Comparison of ENCODE assay signal across 8 cellular contexts in the genomic region with DNA sequence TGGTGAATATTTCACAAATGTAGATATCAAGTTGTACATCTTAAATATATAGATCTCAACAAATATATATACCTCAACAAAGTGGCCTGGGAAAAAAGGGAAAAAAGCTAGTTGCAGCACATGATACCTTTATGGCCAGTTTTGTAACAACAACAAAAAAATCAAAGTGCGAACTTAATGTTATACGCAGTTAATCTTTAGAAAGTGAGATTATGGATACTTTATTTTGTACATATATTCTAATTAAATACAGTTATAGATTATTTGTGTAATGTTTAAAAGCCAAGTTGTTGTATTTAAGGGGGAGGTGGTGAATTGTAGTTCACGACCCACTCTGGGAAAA. TPM values are rescaled to one million over a fixed set of nuclear protein-coding genes. Genes with fewer than 3 reads are reported as not detected.
A peak's percentile ranks its signal among the peaks of the same experiment; 100 is the strongest.
DNase-seq lines count a peak whose midpoint lies in the region; ATAC-seq and TF ChIP-seq lines count a peak whose summit lies in the region.

No MANE protein-coding gene starts in this region.

- intact Hi-C loops in Calu3 (cut with micrococcal nuclease; ENCODE audit: unreplicated experiment), result no loop called here
- intact Hi-C loops in Panc1 (cut with micrococcal nuclease; ENCODE audit: unreplicated experiment), result no loop called here

- peak overlapping the region; percentile 76 to 85 for H3K4me3 ChIP-seq in Panc1 (ENCODE audit: low read depth in 2 of 2, low read length in 2 of 2)

- no peaks in the 10 kb centered on the region for H3K4me1 Mint-ChIP-seq in Calu3 (ENCODE audit: low read depth, unreplicated experiment)
- peaks cover 2% of the 10 kb centered on the region for H3K4me1 Mint-ChIP-seq in progenitor cell of endocrine pancreas (ENCODE audit: low read depth)

- DNase-seq in Calu3 (no peak), Panc1 (ENCODE audit: low read depth, low spot score) (no peak), epithelial cell of prostate (ENCODE audit: low read depth, low spot score) (no peak), progenitor cell of endocrine pancreas (ENCODE audit: low spot score, unreplicated experiment) (no peak), DMS114 treated with DMSO at 0.1 percent for 48 hours (lab: John Stamatoyannopoulos, UW; ENCODE audit: unreplicated experiment) (no peak)
- DNase-seq in stimulated activated naive CD4-positive, alpha-beta T cell (lab: John Stamatoyannopoulos, UW), result no peak
- no peak for DNase-seq in activated CD4-positive, alpha-beta T cell treated with anti-CD3 and anti-CD28 coated beads, Interleukin-2, amount 50 U/mL, for 4 hours

- H3K27me3 ChIP-seq in Panc1 (ENCODE audit: control insufficient read depth, insufficient read depth, low read length), result no peaks in the 10 kb centered on the region

- POLR2A ChIA-PET in Panc1 (lab: Charles Lee), result no interaction called here

- TF ChIP-seq CTCF in Calu3 (IDR thresholded peaks at IDR 0.05; ENCODE audit: unreplicated experiment) (no peak), Panc1 (IDR thresholded peaks at IDR 0.05) (no peak), progenitor cell of endocrine pancreas (IDR thresholded peaks at IDR 0.05; ENCODE audit: unreplicated experiment) (no peak)

- H3K4me1 ChIP-seq in Panc1 (ENCODE audit: control insufficient read depth, insufficient read depth, low read length), result no peaks in the 10 kb centered on the region

- H3K27ac ChIP-seq in Panc1 (ENCODE audit: low read length), result peak overlapping the region; percentile 24; the same call in 1 of the 2 replicates
- H3K27ac ChIP-seq in epithelial cell of prostate, result peak overlapping the region; percentile 86

- H3K36me3 Mint-ChIP-seq in Calu3 (ENCODE audit: insufficient read depth, unreplicated experiment) (peaks cover 27% of the 10 kb centered on the region), progenitor cell of endocrine pancreas (ENCODE audit: insufficient read depth) (peaks cover 28% of the 10 kb centered on the region)

- H3K9me3 ChIP-seq in Panc1 (ENCODE audit: control insufficient read depth, insufficient read depth, low read depth, low read length), result peaks cover 20% of the 10 kb centered on the region; the same call in 1 of the 2 replicates

- H3K27me3 Mint-ChIP-seq in Calu3 (ENCODE audit: unreplicated experiment), result peaks cover 15% of the 10 kb centered on the region
- H3K27me3 Mint-ChIP-seq in progenitor cell of endocrine pancreas, result no peaks in the 10 kb centered on the region

- no peaks in the 10 kb centered on the region for H3K36me3 ChIP-seq in Panc1 (ENCODE audit: control insufficient read depth, insufficient read depth, low read length)

- H3K27ac Mint-ChIP-seq in Calu3 (ENCODE audit: unreplicated experiment) (no peak overlapping the region), progenitor cell of endocrine pancreas (no peak overlapping the region)

- no TSS peak for BruUV-seq in Calu3 (replicated peaks; lab: Mats Ljungman, UMichigan)
- BruUV-seq in Panc1 (replicated peaks; lab: Mats Ljungman, UMichigan), result no TSS peak

- no peak for ATAC-seq in Panc1
- ATAC-seq in HG02885 (IDR thresholded peaks at IDR 0.05; ENCODE audit: poor library complexity, unreplicated experiment), result no peak

- peak overlapping the region; percentile 73 for H3K4me3 Mint-ChIP-seq in Calu3 (ENCODE audit: low read depth, unreplicated experiment)
- H3K4me3 Mint-ChIP-seq in progenitor cell of endocrine pancreas (ENCODE audit: low read depth), result peak overlapping the region; percentile 90

- CTCF ChIA-PET in Calu3 (lab: Charles Lee) (no interaction called here), Panc1 (lab: Charles Lee) (no interaction called here)

- in situ Hi-C loops in Panc1 (cut with HindIII; ENCODE audit: low pct_unique_long_range_greater_than_20kb, low sequenced_read_pairs), result no loop called here

- peaks cover 15% of the 10 kb centered on the region for H3K9me3 Mint-ChIP-seq in Calu3 (ENCODE audit: low read depth, unreplicated experiment)
- peaks cover 22% of the 10 kb centered on the region for H3K9me3 Mint-ChIP-seq in progenitor cell of endocrine pancreas (ENCODE audit: low read depth)

RNA-seq across cellular contexts. Expression of a gene that starts 0.4 kb away (rescaled TPM):
- total RNA-seq in Calu3 (2022) (10.6 and 12.9 TPM in 2 replicates), Panc1 (2021; ENCODE audit: unreplicated experiment) (10.0 TPM), progenitor cell of endocrine pancreas (16.3 and 17.5 TPM in 2 replicates)
- polyA plus RNA-seq in Panc1 (2012; ENCODE audit: insufficient read length), result 8.3 TPM

RNA-seq across cellular contexts. Expression of a gene that starts 31.4 kb away (rescaled TPM):
- total RNA-seq in Calu3 (2022), result 4.1 and 6.5 TPM in 2 replicates
- total RNA-seq in Panc1 (2021; ENCODE audit: unreplicated experiment), result 3.1 TPM
- 6.0 TPM for polyA plus RNA-seq in Panc1 (2012; ENCODE audit: insufficient read length)
- total RNA-seq in progenitor cell of endocrine pancreas, result 0.64 and 0.89 TPM in 2 replicates

RNA-seq across cellular contexts. Expression of a gene that starts 59.0 kb away (rescaled TPM):
- total RNA-seq in Calu3 (2022), result 0.76 TPM in 1 of 2 replicates, not detected in the other
- total RNA-seq in Panc1 (2021; ENCODE audit: unreplicated experiment), result 5.0 TPM
- not detected for polyA plus RNA-seq in Panc1 (2012; ENCODE audit: insufficient read length)
- total RNA-seq in progenitor cell of endocrine pancreas, result 1.1 TPM in 1 of 2 replicates, not detected in the other
